10 cellular contexts compared by ENCODE assay signal in the genomic region with DNA sequence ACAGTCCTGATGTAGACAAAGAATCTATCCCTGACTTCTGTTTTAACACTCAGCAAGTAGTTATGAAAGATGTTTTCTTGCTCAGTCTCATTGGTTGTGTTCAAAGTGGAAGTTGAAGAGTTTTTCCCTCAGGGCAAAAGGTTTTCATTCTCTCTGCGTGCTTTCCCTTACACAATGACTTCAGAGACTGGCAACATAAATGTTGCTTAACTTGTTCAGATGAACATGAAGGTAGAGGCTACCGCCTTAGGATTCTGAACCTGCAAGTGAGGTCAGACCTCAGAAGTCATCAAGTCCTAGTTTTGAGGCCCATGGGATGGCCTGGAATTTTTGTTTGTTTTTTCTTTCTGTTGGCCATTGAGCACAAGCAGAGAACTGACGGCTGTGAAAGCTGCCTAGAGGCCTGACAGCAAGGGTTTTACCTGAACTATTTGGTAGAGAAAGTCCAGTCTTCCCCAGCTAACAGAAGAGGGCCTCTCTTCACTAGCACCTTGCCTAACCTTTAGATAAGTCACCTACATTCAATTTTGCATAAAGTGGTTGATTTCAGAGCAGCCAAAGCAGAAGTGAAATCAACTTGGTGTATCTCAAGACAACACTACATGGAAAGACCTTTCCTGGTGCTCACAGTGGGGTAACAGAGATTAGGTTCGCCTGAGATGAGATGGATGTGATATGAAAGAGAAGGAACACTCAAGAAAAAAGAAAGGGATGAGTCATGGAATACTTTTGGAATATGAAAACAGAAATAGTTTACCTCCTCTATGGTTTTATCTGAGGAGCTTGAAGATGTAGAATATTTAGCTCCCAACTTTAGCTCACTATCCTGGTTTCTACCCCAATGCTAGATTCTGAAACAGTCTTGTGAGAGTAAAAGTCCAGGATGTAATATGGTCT. TPM values are rescaled to one million over a fixed set of nuclear protein-coding genes. Genes with fewer than 3 reads are reported as not detected.
DNase-seq lines count a peak whose midpoint lies in the region; ATAC-seq and TF ChIP-seq lines count a peak whose summit lies in the region.
"Had no signal": no experiment of that assay in that cellular context is flagged by ENCODE, and none has a peak within 500 bp of the region (broad histone marks: within the 10 kb centered on the region; RNA-seq: fewer than 3 reads in every experiment).

No MANE protein-coding gene starts in this region.

- ATAC-seq in GM21360 (IDR thresholded peaks at IDR 0.05; ENCODE audit: unreplicated experiment) (peak; percentile 90), HG03354 (IDR thresholded peaks at IDR 0.05; ENCODE audit: poor library complexity, severe bottlenecking, unreplicated experiment) (peak; percentile 96)
- ATAC-seq in activated T-cell treated with anti-CD3 and anti-CD28 coated beads, Interleukin-2, amount 50 U/mL, for 4 hours, result no peak

- no peaks in the 10 kb centered on the region for H4K20me1 ChIP-seq in osteoblast (ENCODE audit: insufficient read depth, low read length)

- CTCF ChIA-PET in activated CD4-positive, alpha-beta T cell treated with anti-CD3 and anti-CD28 coated beads, Interleukin-2, amount 10 ng/mL, durations not matched to agents 7 days and 5 days (lab: Charles Lee), result interaction anchor here (0.6 kb wide), 1 partner anchor 196 kb away, joined by 3 read pairs; no protein-coding TSS in a partner anchor

- H3K4me1 ChIP-seq in osteoblast (ENCODE audit: insufficient read depth, low read length), result no peaks in the 10 kb centered on the region

- no peaks in the 10 kb centered on the region for H3K9me3 Mint-ChIP-seq in activated T-cell treated with anti-CD3 and anti-CD28 coated beads, Interleukin-2, amount 50 U/mL, for 4 hours
- H3K9me3 Mint-ChIP-seq in activated CD4-positive, alpha-beta T cell treated with anti-CD3 and anti-CD28 coated beads, Interleukin-2, amount 10 ng/mL, durations not matched to agents 7 days and 5 days, result no peaks in the 10 kb centered on the region
- H3K9me3 Mint-ChIP-seq: CD8-positive, alpha-beta memory T cell had no signal

- TF ChIP-seq CTCF in epithelial cell of esophagus (IDR thresholded peaks at IDR 0.05; ENCODE audit: insufficient read depth, low read depth, low read length, missing control alignments) (no peak), osteoblast (IDR thresholded peaks at IDR 0.05; ENCODE audit: extremely low read depth, low read depth, low read length) (no peak)

- no peak overlapping the region for H3K4me3 Mint-ChIP-seq in activated T-cell treated with anti-CD3 and anti-CD28 coated beads, Interleukin-2, amount 50 U/mL, for 4 hours
- no peak overlapping the region for H3K4me3 Mint-ChIP-seq in activated CD4-positive, alpha-beta T cell treated with anti-CD3 and anti-CD28 coated beads, Interleukin-2, amount 10 ng/mL, durations not matched to agents 7 days and 5 days
- H3K4me3 Mint-ChIP-seq: activated CD4-positive, alpha-beta memory T cell treated with anti-CD3 and anti-CD28 coated beads, Interleukin-2, amount 10 ng/mL, durations not matched to agents 7 days and 5 days; CD8-positive, alpha-beta memory T cell had no signal

- H3K27ac Mint-ChIP-seq in activated CD4-positive, alpha-beta T cell treated with anti-CD3 and anti-CD28 coated beads, Interleukin-2, amount 10 ng/mL, durations not matched to agents 7 days and 5 days, result no peak overlapping the region
- H3K27ac Mint-ChIP-seq: activated CD4-positive, alpha-beta memory T cell treated with anti-CD3 and anti-CD28 coated beads, Interleukin-2, amount 10 ng/mL, durations not matched to agents 7 days and 5 days had no signal

- H3K9me3 ChIP-seq in osteoblast (ENCODE audit: low read depth, low read length), result no peaks in the 10 kb centered on the region

- H3K4me1 Mint-ChIP-seq in activated T-cell treated with anti-CD3 and anti-CD28 coated beads, Interleukin-2, amount 50 U/mL, for 4 hours (ENCODE audit: low read depth), result no peaks in the 10 kb centered on the region
- no peaks in the 10 kb centered on the region for H3K4me1 Mint-ChIP-seq in activated CD4-positive, alpha-beta T cell treated with anti-CD3 and anti-CD28 coated beads, Interleukin-2, amount 10 ng/mL, durations not matched to agents 7 days and 5 days
- H3K4me1 Mint-ChIP-seq: activated CD4-positive, alpha-beta memory T cell treated with anti-CD3 and anti-CD28 coated beads, Interleukin-2, amount 10 ng/mL, durations not matched to agents 7 days and 5 days; CD8-positive, alpha-beta memory T cell had no signal

- peaks cover 2% of the 10 kb centered on the region for H3K36me3 Mint-ChIP-seq in activated T-cell treated with anti-CD3 and anti-CD28 coated beads, Interleukin-2, amount 50 U/mL, for 4 hours (ENCODE audit: insufficient read depth)
- no peaks in the 10 kb centered on the region for H3K36me3 Mint-ChIP-seq in activated CD4-positive, alpha-beta T cell treated with anti-CD3 and anti-CD28 coated beads, Interleukin-2, amount 10 ng/mL, durations not matched to agents 7 days and 5 days (ENCODE audit: low read depth)

- no peak overlapping the region for H3K4me3 ChIP-seq in epithelial cell of esophagus (ENCODE audit: low read length)
- no peak overlapping the region for H3K4me3 ChIP-seq in osteoblast (ENCODE audit: insufficient read depth, low read length)

- POLR2A ChIA-PET in activated CD4-positive, alpha-beta T cell treated with anti-CD3 and anti-CD28 coated beads, Interleukin-2, amount 10 ng/mL, durations not matched to agents 7 days and 5 days (lab: Charles Lee), result no interaction called here

- H2AFZ ChIP-seq in osteoblast (ENCODE audit: low read length), result no peak overlapping the region

- H3K36me3 ChIP-seq in osteoblast (ENCODE audit: insufficient read depth, low read length), result no peaks in the 10 kb centered on the region

- DNase-seq in EH (ENCODE audit: low read depth) (peak; percentile 63), epithelial cell of esophagus (ENCODE audit: low read depth) (peak; percentile 97), cerebellar nuclear complex (lab: John Stamatoyannopoulos, UW) (no peak), osteoblast (ENCODE audit: insufficient read length, low spot score, missing footprints) (no peak)
- DNase-seq in activated T-cell treated with anti-CD3 and anti-CD28 coated beads, Interleukin-2, amount 50 U/mL, for 4 hours, result no peak
- DNase-seq in activated CD4-positive, alpha-beta T cell treated with anti-CD3 and anti-CD28 coated beads, Interleukin-2, amount 10 ng/mL, durations not matched to agents 7 days and 5 days, result no peak
- DNase-seq: activated CD4-positive, alpha-beta memory T cell treated with anti-CD3 and anti-CD28 coated beads, Interleukin-2, amount 10 ng/mL, durations not matched to agents 7 days and 5 days; CD8-positive, alpha-beta memory T cell had no signal

- H3K27me3 Mint-ChIP-seq in activated T-cell treated with anti-CD3 and anti-CD28 coated beads, Interleukin-2, amount 50 U/mL, for 4 hours (ENCODE audit: low read depth), result peaks cover 4% of the 10 kb centered on the region
- peaks cover 14% of the 10 kb centered on the region for H3K27me3 Mint-ChIP-seq in activated CD4-positive, alpha-beta T cell treated with anti-CD3 and anti-CD28 coated beads, Interleukin-2, amount 10 ng/mL, durations not matched to agents 7 days and 5 days

- H3K27me3 ChIP-seq in osteoblast (ENCODE audit: insufficient read depth, low read length), result peaks cover 4% of the 10 kb centered on the region

- no peak overlapping the region for H3K27ac ChIP-seq in osteoblast (ENCODE audit: low read depth, low read length)

- H3K4me2 ChIP-seq in osteoblast (ENCODE audit: insufficient read depth, low read length), result no peak overlapping the region

- no peaks in the 10 kb centered on the region for H3K79me2 ChIP-seq in osteoblast (ENCODE audit: insufficient read depth, low read length)

RNA-seq across cellular contexts. Expression of a gene that starts 53.6 kb away (rescaled TPM):
- total RNA-seq in activated T-cell treated with anti-CD3 and anti-CD28 coated beads, Interleukin-2, amount 50 U/mL, for 4 hours, result 10 to 100 TPM; 13.1 to 14.7 (median 14.4) TPM
- 10 to 100 TPM; 12.7 to 14.1 TPM for total RNA-seq in activated CD4-positive, alpha-beta T cell treated with anti-CD3 and anti-CD28 coated beads, Interleukin-2, amount 10 ng/mL, durations not matched to agents 7 days and 5 days
- 19.2 and 23.3 TPM in 2 replicates for total RNA-seq in osteoblast

Comparison
In these comparisons a context has a peak if more than half of its experiments do, and no peak if none do; other contexts are left out.
1. DNase-seq: peak in EH (single experiment) and epithelial cell of esophagus (single experiment); none in activated T-cell treated with anti-CD3 and anti-CD28 coated beads, Interleukin-2, amount 50 U/mL, for 4 hours (single experiment), activated CD4-positive, alpha-beta T cell treated with anti-CD3 and anti-CD28 coated beads, Interleukin-2, amount 10 ng/mL, durations not matched to agents 7 days and 5 days (single experiment), cerebellar nuclear complex (0 of 2) and osteoblast (single experiment).
2. ATAC-seq: peak in GM21360 (single experiment) and HG03354 (single experiment); none in activated T-cell treated with anti-CD3 and anti-CD28 coated beads, Interleukin-2, amount 50 U/mL, for 4 hours (0 of 2).